Comparison of ENCODE assay signal across 8 cellular contexts in the genomic region with DNA sequence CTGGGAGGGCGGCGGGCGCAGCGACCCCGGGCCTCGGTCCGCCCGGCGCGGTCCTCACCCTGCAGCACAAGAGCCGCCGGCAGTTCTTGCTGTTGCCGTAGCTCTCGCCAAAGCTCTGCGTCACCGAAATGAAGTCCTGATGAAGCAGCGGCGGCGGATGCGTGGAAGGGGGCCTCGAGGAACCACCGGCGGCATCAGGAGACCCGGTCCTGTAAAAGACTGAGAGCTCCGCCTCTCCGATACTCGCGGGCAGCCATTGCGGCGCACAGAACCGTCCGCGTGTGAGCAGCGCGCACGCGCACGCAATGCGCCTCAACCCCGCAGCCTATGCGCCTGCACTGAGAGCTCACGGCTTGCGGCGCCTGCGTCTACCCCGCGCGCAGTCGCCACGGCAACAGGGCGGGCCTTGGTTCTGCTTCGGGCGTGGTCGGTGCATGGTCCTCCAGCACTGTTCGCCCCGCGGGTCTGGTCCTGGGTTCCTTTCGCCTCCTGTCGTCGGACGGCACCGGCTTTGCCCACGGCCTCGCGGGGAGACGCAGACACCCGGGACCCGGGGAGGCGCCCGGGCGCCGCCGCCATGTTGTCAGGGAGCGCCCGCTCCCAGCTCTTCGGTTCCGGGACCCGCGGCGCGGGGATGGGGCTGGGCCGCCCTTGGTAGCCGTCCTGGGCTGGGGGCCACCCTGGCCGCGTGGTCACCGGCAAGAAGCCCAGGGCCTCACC. TPM values are rescaled to one million over a fixed set of nuclear protein-coding genes. Genes with fewer than 3 reads are reported as not detected.
DNase-seq lines count a peak whose midpoint lies in the region; ATAC-seq and TF ChIP-seq lines count a peak whose summit lies in the region.

No MANE protein-coding gene starts in this region.

- DNase-seq in Ammon's horn (ENCODE audit: low spot score) (peak; percentile 93), NCI-H510A treated with DMSO at 0.1 percent for 48 hours (lab: John Stamatoyannopoulos, UW) (peak; percentile 88), cortex of kidney (lab: John Stamatoyannopoulos, UW) (peak; percentile 43), left kidney (ENCODE audit: low read depth, low spot score) (peak; percentile 96)
- peak; percentile 97 for DNase-seq in activated CD4-positive, alpha-beta T cell treated with anti-CD3 and anti-CD28 coated beads, Interleukin-2, amount 10 ng/mL, durations not matched to agents 24 days and 14 days
- DNase-seq in stimulated activated CD4-positive, alpha-beta T cell treated with anti-CD3 and anti-CD28 coated beads, Interleukin-1b, Interleukin-23, amount 100 ng/mL, for 4 hours (ENCODE audit: low read depth in 2 of 2) = peak; percentile 82 to 85

- H3K4me1 Mint-ChIP-seq in activated CD4-positive, alpha-beta T cell treated with anti-CD3 and anti-CD28 coated beads, Interleukin-2, amount 10 ng/mL, durations not matched to agents 24 days and 14 days = peaks cover 22% of the 10 kb centered on the region

- H3K9me3 Mint-ChIP-seq in activated CD4-positive, alpha-beta T cell treated with anti-CD3 and anti-CD28 coated beads, Interleukin-2, amount 10 ng/mL, durations not matched to agents 24 days and 14 days = no peaks in the 10 kb centered on the region

- peaks cover 7% of the 10 kb centered on the region for H3K36me3 Mint-ChIP-seq in activated CD4-positive, alpha-beta T cell treated with anti-CD3 and anti-CD28 coated beads, Interleukin-2, amount 10 ng/mL, durations not matched to agents 24 days and 14 days (ENCODE audit: low read depth)

- peak; percentile 72 for ATAC-seq in HG03439 (IDR thresholded peaks at IDR 0.05; ENCODE audit: unreplicated experiment)

- H3K4me3 Mint-ChIP-seq in activated CD4-positive, alpha-beta T cell treated with anti-CD3 and anti-CD28 coated beads, Interleukin-2, amount 10 ng/mL, durations not matched to agents 24 days and 14 days = peak overlapping the region; percentile 86

- peaks cover 5% of the 10 kb centered on the region for H3K27me3 Mint-ChIP-seq in activated CD4-positive, alpha-beta T cell treated with anti-CD3 and anti-CD28 coated beads, Interleukin-2, amount 10 ng/mL, durations not matched to agents 24 days and 14 days

- peak; percentile 76 for TF ChIP-seq POLR2A in GM19193 (IDR thresholded peaks at IDR 0.05; ENCODE audit: extremely low read depth, insufficient read depth, insufficient read length)

- intact Hi-C loops in activated CD4-positive, alpha-beta T cell treated with anti-CD3 and anti-CD28 coated beads, Interleukin-2, amount 10 ng/mL, durations not matched to agents 24 days and 14 days (cut with micrococcal nuclease) = loop anchor here (1.0 to 5.0 kb wide), 9 partner anchors 15 to 111 kb away; partner anchors contain the start of genes DPP7, LRRC26, NDOR1 and NPDC1

- H3K27ac Mint-ChIP-seq in activated CD4-positive, alpha-beta T cell treated with anti-CD3 and anti-CD28 coated beads, Interleukin-2, amount 10 ng/mL, durations not matched to agents 24 days and 14 days = peak overlapping the region; percentile 79

RNA-seq across cellular contexts. Expression of gene GRIN1, which starts 9.3 kb away (rescaled TPM):
- total RNA-seq in activated CD4-positive, alpha-beta T cell treated with anti-CD3 and anti-CD28 coated beads, Interleukin-2, amount 10 ng/mL, durations not matched to agents 24 days and 14 days = 0.07 TPM in 1 of 2 replicates, not detected in the other

RNA-seq across cellular contexts. Expression of gene DPP7, which starts 15.1 kb away (rescaled TPM):
- total RNA-seq in activated CD4-positive, alpha-beta T cell treated with anti-CD3 and anti-CD28 coated beads, Interleukin-2, amount 10 ng/mL, durations not matched to agents 24 days and 14 days = 365 and 375 TPM in 2 replicates

RNA-seq across cellular contexts. Expression of gene LRRC26, which starts 40.2 kb away (rescaled TPM):
- total RNA-seq in activated CD4-positive, alpha-beta T cell treated with anti-CD3 and anti-CD28 coated beads, Interleukin-2, amount 10 ng/mL, durations not matched to agents 24 days and 14 days = not detected in 2 replicates

RNA-seq across cellular contexts. Expression of gene TMEM210, which starts 42.2 kb away (rescaled TPM):
- total RNA-seq in activated CD4-positive, alpha-beta T cell treated with anti-CD3 and anti-CD28 coated beads, Interleukin-2, amount 10 ng/mL, durations not matched to agents 24 days and 14 days = not detected in 2 replicates

RNA-seq across cellular contexts. Expression of gene MAN1B1, which starts 42.8 kb away (rescaled TPM):
- 49.7 and 50.1 TPM in 2 replicates for total RNA-seq in activated CD4-positive, alpha-beta T cell treated with anti-CD3 and anti-CD28 coated beads, Interleukin-2, amount 10 ng/mL, durations not matched to agents 24 days and 14 days

Comparison
In these comparisons a context has a peak if more than half of its experiments do, and no peak if none do; other contexts are left out.
1. Peak in every context shown above with its lines: DNase-seq and ATAC-seq.
2. DNase-seq: peak in every context shown above with its lines; median percentile 97 in activated CD4-positive, alpha-beta T cell treated with anti-CD3 and anti-CD28 coated beads, Interleukin-2, amount 10 ng/mL, durations not matched to agents 24 days and 14 days; 96 in left kidney; 93 in Ammon's horn; 88 in NCI-H510A treated with DMSO at 0.1 percent for 48 hours; 84 in stimulated activated CD4-positive, alpha-beta T cell treated with anti-CD3 and anti-CD28 coated beads, Interleukin-1b, Interleukin-23, amount 100 ng/mL, for 4 hours; 43 in cortex of kidney.